In the genomic region with DNA sequence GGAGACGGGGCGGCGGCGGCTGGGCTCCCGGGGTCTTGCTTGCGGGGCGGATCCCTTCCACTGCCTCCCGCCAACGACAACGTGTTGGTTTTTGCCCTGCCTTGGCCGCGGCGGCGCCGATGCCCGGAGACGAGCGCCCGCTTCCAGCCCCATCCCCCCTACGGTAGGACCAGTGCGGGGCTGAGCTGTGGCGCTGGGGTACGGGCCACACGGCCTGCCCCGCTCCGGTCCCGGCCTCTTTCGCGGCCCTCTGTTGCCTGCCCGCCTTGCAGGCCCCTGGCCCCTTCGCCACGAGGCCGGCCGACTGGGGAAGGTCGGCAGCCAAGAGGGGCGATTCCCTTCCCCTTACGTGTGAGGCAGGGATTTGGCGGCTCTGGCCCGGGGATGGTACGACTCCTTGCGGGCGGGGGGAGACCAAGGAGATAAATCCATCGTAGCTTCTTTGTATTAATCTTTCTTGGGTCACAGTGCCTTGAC, we compare ENCODE assay signal across 1 cellular context.
TF ChIP-seq lines count a peak whose summit lies in the region.

No MANE protein-coding gene starts in this region.

TF ChIP-seq in HepG2, 621 proteins besides CTCF, POLR2A, EP300 and RAD21 (continues in another document):
- TF ChIP-seq, protein P1, sequence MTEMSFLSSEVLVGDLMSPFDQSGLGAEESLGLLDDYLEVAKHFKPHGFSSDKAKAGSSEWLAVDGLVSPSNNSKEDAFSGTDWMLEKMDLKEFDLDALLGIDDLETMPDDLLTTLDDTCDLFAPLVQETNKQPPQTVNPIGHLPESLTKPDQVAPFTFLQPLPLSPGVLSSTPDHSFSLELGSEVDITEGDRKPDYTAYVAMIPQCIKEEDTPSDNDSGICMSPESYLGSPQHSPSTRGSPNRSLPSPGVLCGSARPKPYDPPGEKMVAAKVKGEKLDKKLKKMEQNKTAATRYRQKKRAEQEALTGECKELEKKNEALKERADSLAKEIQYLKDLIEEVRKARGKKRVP (CRISPR knock-in tag; IDR thresholded peaks at IDR 0.05), result no peak
- TF ChIP-seq PHF20 (CRISPR knock-in tag; IDR thresholded peaks at IDR 0.05) (peak; percentile 8; the same call in 1 of the 2 replicates), ARHGAP35 (CRISPR knock-in tag; IDR thresholded peaks at IDR 0.05; ENCODE audit: borderline replicate concordance) (0 out of 2 replicates have a peak, but pooled peaks have one; percentile 39), IRF9 (CRISPR knock-in tag; IDR thresholded peaks at IDR 0.05; ENCODE audit: borderline replicate concordance) (peak; percentile 73; the same call in 1 of the 2 replicates), CCAR2 (optimal IDR thresholded peaks at IDR 0.05; ENCODE audit: low read depth, low read length) (no peak), ZBED4 (CRISPR knock-in tag; IDR thresholded peaks at IDR 0.05; ENCODE audit: borderline replicate concordance) (no peak), ZNF383 (CRISPR knock-in tag; IDR thresholded peaks at IDR 0.05; ENCODE audit: borderline replicate concordance) (no peak), ARNT2 (CRISPR knock-in tag; IDR thresholded peaks at IDR 0.05; ENCODE audit: low read depth) (peak; percentile 21; the same call in 1 of the 2 replicates), SMYD3 (CRISPR knock-in tag; IDR thresholded peaks at IDR 0.05) (no peak), NKX3-1 (CRISPR knock-in tag; IDR thresholded peaks at IDR 0.05) (0 out of 2 replicates have a peak, but pooled peaks have one; percentile 17), TP53 (CRISPR knock-in tag; conservative IDR thresholded peaks at IDR 0.05) (0 out of 2 replicates have a peak, but pooled peaks have one; percentile 44), POGK (CRISPR knock-in tag; conservative IDR thresholded peaks at IDR 0.05) (peak; percentile 36; the same call in 1 of the 2 replicates), HNRNPUL1 (IDR thresholded peaks at IDR 0.05; ENCODE audit: low read depth, low read length) (no peak), ZNF780A (CRISPR knock-in tag; IDR thresholded peaks at IDR 0.05) (no peak), ZFX (CRISPR knock-in tag; IDR thresholded peaks at IDR 0.05; ENCODE audit: low read depth) (no peak), ZNF292 (CRISPR knock-in tag; IDR thresholded peaks at IDR 0.05; ENCODE audit: borderline replicate concordance, low read depth) (no peak), ZNF263 (CRISPR knock-in tag; IDR thresholded peaks at IDR 0.05) (0 out of 2 replicates have a peak, but pooled peaks have one; percentile 13), ZC3H4 (CRISPR knock-in tag; IDR thresholded peaks at IDR 0.05; ENCODE audit: borderline replicate concordance) (no peak), ISL2 (CRISPR knock-in tag; IDR thresholded peaks at IDR 0.05) (peak; percentile 32; the same call in 1 of the 2 replicates), ZSCAN22 (CRISPR knock-in tag; IDR thresholded peaks at IDR 0.05) (no peak), TOE1 (CRISPR knock-in tag; IDR thresholded peaks at IDR 0.05) (no peak), ZNF768 (CRISPR knock-in tag; IDR thresholded peaks at IDR 0.05) (0 out of 2 replicates have a peak, but pooled peaks have one; percentile 35), ZFP36 (IDR thresholded peaks at IDR 0.05; ENCODE audit: borderline replicate concordance, low read depth, low read length, partially characterized antibody) (no peak), MED8 (CRISPR knock-in tag; IDR thresholded peaks at IDR 0.05; ENCODE audit: insufficient replicate concordance) (no peak), TRIM24 (CRISPR knock-in tag; IDR thresholded peaks at IDR 0.05) (no peak), FOXA1 (IDR thresholded peaks at IDR 0.05) (no peak), FOXA1 (CRISPR knock-in tag; IDR thresholded peaks at IDR 0.05) (0 out of 2 replicates have a peak, but pooled peaks have one; percentile 7), RBFOX2 (IDR thresholded peaks at IDR 0.05; ENCODE audit: low read depth, low read length) (peak; percentile 46), ZNF792 (CRISPR knock-in tag; IDR thresholded peaks at IDR 0.05) (0 out of 2 replicates have a peak, but pooled peaks have one; percentile 45), NFE2L2 (IDR thresholded peaks at IDR 0.05; ENCODE audit: low read length) (no peak)
- TF ChIP-seq, protein P2, sequence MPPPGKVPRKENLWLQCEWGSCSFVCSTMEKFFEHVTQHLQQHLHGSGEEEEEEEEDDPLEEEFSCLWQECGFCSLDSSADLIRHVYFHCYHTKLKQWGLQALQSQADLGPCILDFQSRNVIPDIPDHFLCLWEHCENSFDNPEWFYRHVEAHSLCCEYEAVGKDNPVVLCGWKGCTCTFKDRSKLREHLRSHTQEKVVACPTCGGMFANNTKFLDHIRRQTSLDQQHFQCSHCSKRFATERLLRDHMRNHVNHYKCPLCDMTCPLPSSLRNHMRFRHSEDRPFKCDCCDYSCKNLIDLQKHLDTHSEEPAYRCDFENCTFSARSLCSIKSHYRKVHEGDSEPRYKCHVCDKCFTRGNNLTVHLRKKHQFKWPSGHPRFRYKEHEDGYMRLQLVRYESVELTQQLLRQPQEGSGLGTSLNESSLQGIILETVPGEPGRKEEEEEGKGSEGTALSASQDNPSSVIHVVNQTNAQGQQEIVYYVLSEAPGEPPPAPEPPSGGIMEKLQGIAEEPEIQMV (CRISPR knock-in tag; IDR thresholded peaks at IDR 0.05; ENCODE audit: low read depth), result no peak; the same call in 1 of the 2 replicates
- TF ChIP-seq, protein P3, sequence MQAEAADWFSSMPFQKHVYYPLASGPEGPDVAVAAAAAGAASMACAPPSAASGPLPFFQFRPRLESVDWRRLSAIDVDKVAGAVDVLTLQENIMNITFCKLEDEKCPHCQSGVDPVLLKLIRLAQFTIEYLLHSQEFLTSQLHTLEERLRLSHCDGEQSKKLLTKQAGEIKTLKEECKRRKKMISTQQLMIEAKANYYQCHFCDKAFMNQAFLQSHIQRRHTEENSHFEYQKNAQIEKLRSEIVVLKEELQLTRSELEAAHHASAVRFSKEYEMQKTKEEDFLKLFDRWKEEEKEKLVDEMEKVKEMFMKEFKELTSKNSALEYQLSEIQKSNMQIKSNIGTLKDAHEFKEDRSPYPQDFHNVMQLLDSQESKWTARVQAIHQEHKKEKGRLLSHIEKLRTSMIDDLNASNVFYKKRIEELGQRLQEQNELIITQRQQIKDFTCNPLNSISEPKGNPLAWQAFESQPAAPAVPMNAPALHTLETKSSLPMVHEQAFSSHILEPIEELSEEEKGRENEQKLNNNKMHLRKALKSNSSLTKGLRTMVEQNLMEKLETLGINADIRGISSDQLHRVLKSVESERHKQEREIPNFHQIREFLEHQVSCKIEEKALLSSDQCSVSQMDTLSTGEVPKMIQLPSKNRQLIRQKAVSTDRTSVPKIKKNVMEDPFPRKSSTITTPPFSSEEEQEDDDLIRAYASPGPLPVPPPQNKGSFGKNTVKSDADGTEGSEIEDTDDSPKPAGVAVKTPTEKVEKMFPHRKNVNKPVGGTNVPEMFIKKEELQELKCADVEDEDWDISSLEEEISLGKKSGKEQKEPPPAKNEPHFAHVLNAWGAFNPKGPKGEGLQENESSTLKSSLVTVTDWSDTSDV (CRISPR knock-in tag; IDR thresholded peaks at IDR 0.05), result peak; percentile 73; the same call in 1 of the 2 replicates
- TF ChIP-seq, protein P4, sequence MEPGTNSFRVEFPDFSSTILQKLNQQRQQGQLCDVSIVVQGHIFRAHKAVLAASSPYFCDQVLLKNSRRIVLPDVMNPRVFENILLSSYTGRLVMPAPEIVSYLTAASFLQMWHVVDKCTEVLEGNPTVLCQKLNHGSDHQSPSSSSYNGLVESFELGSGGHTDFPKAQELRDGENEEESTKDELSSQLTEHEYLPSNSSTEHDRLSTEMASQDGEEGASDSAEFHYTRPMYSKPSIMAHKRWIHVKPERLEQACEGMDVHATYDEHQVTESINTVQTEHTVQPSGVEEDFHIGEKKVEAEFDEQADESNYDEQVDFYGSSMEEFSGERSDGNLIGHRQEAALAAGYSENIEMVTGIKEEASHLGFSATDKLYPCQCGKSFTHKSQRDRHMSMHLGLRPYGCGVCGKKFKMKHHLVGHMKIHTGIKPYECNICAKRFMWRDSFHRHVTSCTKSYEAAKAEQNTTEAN (CRISPR knock-in tag; conservative IDR thresholded peaks at IDR 0.05), result no peak
- TF ChIP-seq, protein P5, sequence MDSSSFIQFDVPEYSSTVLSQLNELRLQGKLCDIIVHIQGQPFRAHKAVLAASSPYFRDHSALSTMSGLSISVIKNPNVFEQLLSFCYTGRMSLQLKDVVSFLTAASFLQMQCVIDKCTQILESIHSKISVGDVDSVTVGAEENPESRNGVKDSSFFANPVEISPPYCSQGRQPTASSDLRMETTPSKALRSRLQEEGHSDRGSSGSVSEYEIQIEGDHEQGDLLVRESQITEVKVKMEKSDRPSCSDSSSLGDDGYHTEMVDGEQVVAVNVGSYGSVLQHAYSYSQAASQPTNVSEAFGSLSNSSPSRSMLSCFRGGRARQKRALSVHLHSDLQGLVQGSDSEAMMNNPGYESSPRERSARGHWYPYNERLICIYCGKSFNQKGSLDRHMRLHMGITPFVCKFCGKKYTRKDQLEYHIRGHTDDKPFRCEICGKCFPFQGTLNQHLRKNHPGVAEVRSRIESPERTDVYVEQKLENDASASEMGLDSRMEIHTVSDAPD (CRISPR knock-in tag; IDR thresholded peaks at IDR 0.05), result 0 out of 2 replicates have a peak, but pooled peaks have one; percentile 34
- TF ChIP-seq, protein P6, sequence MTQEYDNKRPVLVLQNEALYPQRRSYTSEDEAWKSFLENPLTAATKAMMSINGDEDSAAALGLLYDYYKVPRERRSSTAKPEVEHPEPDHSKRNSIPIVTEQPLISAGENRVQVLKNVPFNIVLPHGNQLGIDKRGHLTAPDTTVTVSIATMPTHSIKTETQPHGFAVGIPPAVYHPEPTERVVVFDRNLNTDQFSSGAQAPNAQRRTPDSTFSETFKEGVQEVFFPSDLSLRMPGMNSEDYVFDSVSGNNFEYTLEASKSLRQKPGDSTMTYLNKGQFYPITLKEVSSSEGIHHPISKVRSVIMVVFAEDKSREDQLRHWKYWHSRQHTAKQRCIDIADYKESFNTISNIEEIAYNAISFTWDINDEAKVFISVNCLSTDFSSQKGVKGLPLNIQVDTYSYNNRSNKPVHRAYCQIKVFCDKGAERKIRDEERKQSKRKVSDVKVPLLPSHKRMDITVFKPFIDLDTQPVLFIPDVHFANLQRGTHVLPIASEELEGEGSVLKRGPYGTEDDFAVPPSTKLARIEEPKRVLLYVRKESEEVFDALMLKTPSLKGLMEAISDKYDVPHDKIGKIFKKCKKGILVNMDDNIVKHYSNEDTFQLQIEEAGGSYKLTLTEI (CRISPR knock-in tag; conservative IDR thresholded peaks at IDR 0.05), result no peak
- TF ChIP-seq, protein P7, sequence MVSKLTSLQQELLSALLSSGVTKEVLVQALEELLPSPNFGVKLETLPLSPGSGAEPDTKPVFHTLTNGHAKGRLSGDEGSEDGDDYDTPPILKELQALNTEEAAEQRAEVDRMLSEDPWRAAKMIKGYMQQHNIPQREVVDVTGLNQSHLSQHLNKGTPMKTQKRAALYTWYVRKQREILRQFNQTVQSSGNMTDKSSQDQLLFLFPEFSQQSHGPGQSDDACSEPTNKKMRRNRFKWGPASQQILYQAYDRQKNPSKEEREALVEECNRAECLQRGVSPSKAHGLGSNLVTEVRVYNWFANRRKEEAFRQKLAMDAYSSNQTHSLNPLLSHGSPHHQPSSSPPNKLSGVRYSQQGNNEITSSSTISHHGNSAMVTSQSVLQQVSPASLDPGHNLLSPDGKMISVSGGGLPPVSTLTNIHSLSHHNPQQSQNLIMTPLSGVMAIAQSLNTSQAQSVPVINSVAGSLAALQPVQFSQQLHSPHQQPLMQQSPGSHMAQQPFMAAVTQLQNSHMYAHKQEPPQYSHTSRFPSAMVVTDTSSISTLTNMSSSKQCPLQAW (CRISPR knock-in tag; IDR thresholded peaks at IDR 0.05), result peak; percentile 38; the same call in 1 of the 2 replicates
- TF ChIP-seq, protein P8, sequence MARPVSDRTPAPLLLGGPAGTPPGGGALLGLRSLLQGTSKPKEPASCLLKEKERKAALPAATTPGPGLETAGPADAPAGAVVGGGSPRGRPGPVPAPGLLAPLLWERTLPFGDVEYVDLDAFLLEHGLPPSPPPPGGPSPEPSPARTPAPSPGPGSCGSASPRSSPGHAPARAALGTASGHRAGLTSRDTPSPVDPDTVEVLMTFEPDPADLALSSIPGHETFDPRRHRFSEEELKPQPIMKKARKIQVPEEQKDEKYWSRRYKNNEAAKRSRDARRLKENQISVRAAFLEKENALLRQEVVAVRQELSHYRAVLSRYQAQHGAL (CRISPR knock-in tag; IDR thresholded peaks at IDR 0.05; ENCODE audit: not compliant biosample characterization), result no peak
